8 cellular contexts compared by ENCODE assay signal in the genomic region with DNA sequence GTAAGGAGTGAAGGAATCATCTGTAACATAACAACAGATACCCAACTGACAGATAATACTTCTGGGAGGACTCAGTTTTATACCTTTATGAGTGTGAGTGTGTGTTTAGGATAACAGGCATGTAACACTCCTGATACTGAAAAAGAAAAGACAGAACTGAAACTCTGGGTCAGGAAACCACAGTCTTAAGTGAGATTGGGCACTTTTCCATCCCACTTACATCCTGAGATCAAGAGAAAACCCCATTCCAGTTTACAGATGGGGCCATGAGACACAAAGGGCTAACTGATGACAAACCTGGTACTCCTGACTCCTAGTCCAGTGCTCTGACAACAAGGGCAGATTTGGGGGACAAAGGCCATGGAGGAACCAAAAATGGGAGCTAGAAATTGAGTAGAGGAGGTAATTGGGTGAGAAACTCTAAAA. TPM values are rescaled to one million over a fixed set of nuclear protein-coding genes. Genes with fewer than 3 reads are reported as not detected.
DNase-seq lines count a peak whose midpoint lies in the region; ATAC-seq and TF ChIP-seq lines count a peak whose summit lies in the region.
"Had no signal": no experiment of that assay in that cellular context is flagged by ENCODE, and none has a peak within 500 bp of the region (broad histone marks: within the 10 kb centered on the region; RNA-seq: fewer than 3 reads in every experiment).

No MANE protein-coding gene starts in this region.

- H3K9me3 ChIP-seq in left ventricle myocardium inferior (replicated peaks): peaks cover 16% of the 10 kb centered on the region

- peaks cover 5% of the 10 kb centered on the region for H3K4me1 ChIP-seq in left ventricle myocardium inferior

- intact Hi-C loops in left ventricle myocardium inferior (cut with micrococcal nuclease): no loop called here

- peak; percentile 16 for DNase-seq in activated naive CD8-positive, alpha-beta T cell treated with anti-CD3 and anti-CD28 coated beads for 36 hours
- DNase-seq in left ventricle myocardium inferior: no peak
- DNase-seq in Ammon's horn (ENCODE audit: low spot score): no peak
- DNase-seq in AG08396 (ENCODE audit: low spot score): no peak
- DNase-seq: NCI-H1092 had no signal

- H3K27ac Mint-ChIP-seq in activated naive CD8-positive, alpha-beta T cell treated with anti-CD3 and anti-CD28 coated beads for 36 hours: peak overlapping the region; percentile 63

- no peak for TF ChIP-seq CTCF in left ventricle myocardium inferior (IDR thresholded peaks at IDR 0.05; ENCODE audit: borderline replicate concordance)

- peak overlapping the region; percentile 43 for H3K4me3 Mint-ChIP-seq in activated naive CD8-positive, alpha-beta T cell treated with anti-CD3 and anti-CD28 coated beads for 36 hours

- H3K27ac ChIP-seq in left ventricle myocardium inferior (replicated peaks): no peak overlapping the region

- H3K27me3 ChIP-seq in left ventricle myocardium inferior (ENCODE audit: low read depth): no peaks in the 10 kb centered on the region

- peaks cover 4% of the 10 kb centered on the region for H3K27me3 Mint-ChIP-seq in activated naive CD8-positive, alpha-beta T cell treated with anti-CD3 and anti-CD28 coated beads for 36 hours

- no peaks in the 10 kb centered on the region for H3K36me3 ChIP-seq in left ventricle myocardium inferior

- H3K9me3 Mint-ChIP-seq in activated naive CD8-positive, alpha-beta T cell treated with anti-CD3 and anti-CD28 coated beads for 36 hours: peaks cover 8% of the 10 kb centered on the region

- peaks cover 41% of the 10 kb centered on the region for H3K4me1 Mint-ChIP-seq in activated naive CD8-positive, alpha-beta T cell treated with anti-CD3 and anti-CD28 coated beads for 36 hours

- H3K4me3 ChIP-seq in left ventricle myocardium inferior: no peak overlapping the region

- peaks cover 3% of the 10 kb centered on the region for H3K36me3 Mint-ChIP-seq in activated naive CD8-positive, alpha-beta T cell treated with anti-CD3 and anti-CD28 coated beads for 36 hours

- ATAC-seq in GM18868 (IDR thresholded peaks at IDR 0.05; ENCODE audit: unreplicated experiment): peak; percentile 74
- peak; percentile 76 for ATAC-seq in GM21447 (IDR thresholded peaks at IDR 0.05; ENCODE audit: unreplicated experiment)
- ATAC-seq in HG03196 (IDR thresholded peaks at IDR 0.05; ENCODE audit: unreplicated experiment): peak; percentile 81

RNA-seq across cellular contexts. Expression of a gene that starts 18.0 kb away (rescaled TPM):
- total RNA-seq in activated naive CD8-positive, alpha-beta T cell treated with anti-CD3 and anti-CD28 coated beads for 36 hours: not detected
- not detected for total RNA-seq in left ventricle myocardium inferior

RNA-seq across cellular contexts. Expression of a gene that starts 31.5 kb away (rescaled TPM):
- total RNA-seq in activated naive CD8-positive, alpha-beta T cell treated with anti-CD3 and anti-CD28 coated beads for 36 hours: 10 to 100 TPM; 40.7 to 49.1 TPM
- 33.4 TPM for total RNA-seq in left ventricle myocardium inferior

RNA-seq across cellular contexts. Expression of a gene that starts 34.7 kb away (rescaled TPM):
- total RNA-seq in activated naive CD8-positive, alpha-beta T cell treated with anti-CD3 and anti-CD28 coated beads for 36 hours: 100 to 1,000 TPM; 228 to 232 TPM
- 10.9 TPM for total RNA-seq in left ventricle myocardium inferior

Comparison
In these comparisons a context has a peak if more than half of its experiments do, and no peak if none do; other contexts are left out.
1. RNA of a gene that starts 34.7 kb away (total RNA-seq): 228 to 232 TPM in activated naive CD8-positive, alpha-beta T cell treated with anti-CD3 and anti-CD28 coated beads for 36 hours; 10.9 TPM in left ventricle myocardium inferior (single experiment); every median in the first group is over 10 times any median in the second.
2. Peak in every context shown above with its lines, with median percentiles within 50 percentile points of each other: ATAC-seq.